ENCODE assay signal across 15 cellular contexts in genomic region chr5:173670791-173671120, GRCh38. TPM values are rescaled to one million over a fixed set of nuclear protein-coding genes. Genes with fewer than 3 reads are reported as not detected.
DNase-seq lines count a peak whose midpoint lies in the region; ATAC-seq and TF ChIP-seq lines count a peak whose summit lies in the region.
"Had no signal": no experiment of that assay in that cellular context is flagged by ENCODE, and none has a peak within 500 bp of the region (broad histone marks: within the 10 kb centered on the region; RNA-seq: fewer than 3 reads in every experiment).

No MANE protein-coding gene starts in this region.

- intact Hi-C loops in esophagus muscularis mucosa (cut with DNase I), result no loop called here

- TF ChIP-seq EP300 in esophagus muscularis mucosa (IDR thresholded peaks at IDR 0.05), result no peak

- no peak for ATAC-seq in activated naive CD4-positive, alpha-beta T cell treated with anti-CD3 and anti-CD28 coated beads, Interleukin-2, amount 50 U/mL, for 72 hours
- ATAC-seq in activated T-helper 17 cell treated with anti-CD3 and anti-CD28 coated beads, Interleukin-2, amount 50 U/mL, for 72 hours (replicated peaks), result no peak
- ATAC-seq: left colon had no signal

- no peak for TF ChIP-seq CTCF in VCaP (conservative IDR thresholded peaks at IDR 0.05)
- TF ChIP-seq CTCF in fibroblast of pulmonary artery (IDR thresholded peaks at IDR 0.05; ENCODE audit: low read length, missing control alignments), result no peak
- TF ChIP-seq CTCF in neutrophil (IDR thresholded peaks at IDR 0.05), result no peak
- TF ChIP-seq CTCF in esophagus muscularis mucosa (IDR thresholded peaks at IDR 0.05), result no peak

- H3K4me1 ChIP-seq in neutrophil (ENCODE audit: control insufficient read depth in 1 of 2, insufficient read depth in 1 of 2, low read depth in 1 of 2, low read length in 1 of 2) (peaks cover 24 to 31% of the 10 kb centered on the region in 2 experiments), esophagus muscularis mucosa (peaks cover 7 to 14% (median 12%) of the 10 kb centered on the region in 4 donors)

- peaks cover 7% of the 10 kb centered on the region for H3K27me3 Mint-ChIP-seq in activated T-helper 17 cell treated with anti-CD3 and anti-CD28 coated beads, Interleukin-2, amount 50 U/mL, for 72 hours

- H3K36me3 ChIP-seq in neutrophil, result no peaks in the 10 kb centered on the region
- H3K36me3 ChIP-seq in esophagus muscularis mucosa, result no peaks in the 10 kb centered on the region
- H3K36me3 ChIP-seq: ovary had no signal

- H3K27me3 ChIP-seq in neutrophil (no peaks in the 10 kb centered on the region), esophagus muscularis mucosa (peaks cover 0 to 55% (median 0%) of the 10 kb centered on the region in 4 donors)
- H3K27me3 ChIP-seq: ovary had no signal

- peaks cover 1 to 9% of the 10 kb centered on the region in 2 donors for H3K9me3 Mint-ChIP-seq in activated naive CD4-positive, alpha-beta T cell treated with anti-CD3 and anti-CD28 coated beads, Interleukin-2, amount 50 U/mL, for 72 hours
- peaks cover 8% of the 10 kb centered on the region for H3K9me3 Mint-ChIP-seq in activated T-helper 17 cell treated with anti-CD3 and anti-CD28 coated beads, Interleukin-2, amount 50 U/mL, for 72 hours
- H3K9me3 Mint-ChIP-seq: central memory CD8-positive, alpha-beta T cell had no signal

- no peak for TF ChIP-seq POLR2A in esophagus muscularis mucosa (IDR thresholded peaks at IDR 0.05; ENCODE audit: low read depth)

- H3K36me3 Mint-ChIP-seq in activated naive CD4-positive, alpha-beta T cell treated with anti-CD3 and anti-CD28 coated beads, Interleukin-2, amount 50 U/mL, for 72 hours, result peaks cover 0 to 3% of the 10 kb centered on the region in 2 donors
- no peaks in the 10 kb centered on the region for H3K36me3 Mint-ChIP-seq in activated T-helper 17 cell treated with anti-CD3 and anti-CD28 coated beads, Interleukin-2, amount 50 U/mL, for 72 hours (ENCODE audit: low read depth)

- H3K27ac ChIP-seq in VCaP (peak overlapping the region; percentile 52), neutrophil (peak overlapping the region; percentile 60), esophagus muscularis mucosa (replicated peaks in 1 of 4) (no peak overlapping the region)
- H3K27ac ChIP-seq: ovary, SK-N-MC had no signal

- WGBS in esophagus muscularis mucosa, result 36% methylated on average over 12 of the region's 12 CpGs

- H3K9me3 ChIP-seq in neutrophil (no peaks in the 10 kb centered on the region), esophagus muscularis mucosa (peaks cover 0 to 9% (median 2%) of the 10 kb centered on the region in 4 donors)
- H3K9me3 ChIP-seq: ovary had no signal

- H3K4me1 Mint-ChIP-seq in activated T-helper 17 cell treated with anti-CD3 and anti-CD28 coated beads, Interleukin-2, amount 50 U/mL, for 72 hours, result no peaks in the 10 kb centered on the region
- H3K4me1 Mint-ChIP-seq: central memory CD8-positive, alpha-beta T cell had no signal

- H3K4me3 ChIP-seq in fibroblast of pulmonary artery (replicated peaks; ENCODE audit: low read depth, low read length) (no peak overlapping the region), neutrophil (ENCODE audit: low read depth in 1 of 2, low read length in 1 of 2) (no peak overlapping the region), esophagus muscularis mucosa (peak overlapping the region in 1 of 4 donors; percentile 17)
- H3K4me3 ChIP-seq: ovary, SK-N-MC had no signal

- H3K27ac Mint-ChIP-seq in activated naive CD4-positive, alpha-beta T cell treated with anti-CD3 and anti-CD28 coated beads, Interleukin-2, amount 50 U/mL, for 72 hours, result no peak overlapping the region
- H3K27ac Mint-ChIP-seq in activated T-helper 17 cell treated with anti-CD3 and anti-CD28 coated beads, Interleukin-2, amount 50 U/mL, for 72 hours, result no peak overlapping the region

- peak; percentile 17 for DNase-seq in fibroblast of pulmonary artery (ENCODE audit: low read depth)
- DNase-seq in ureter (ENCODE audit: low spot score), result peak; percentile 54
- no peak for DNase-seq in activated naive CD4-positive, alpha-beta T cell treated with anti-CD3 and anti-CD28 coated beads, Interleukin-2, amount 50 U/mL, for 72 hours (ENCODE audit: low spot score in 2 of 2)
- DNase-seq in esophagus muscularis mucosa (ENCODE audit: extremely low spot score), result no peak
- DNase-seq: Caco-2; left colon; NCI-H1417 treated with DMSO at 0.1 percent for 48 hours; NCI-H774; stimulated activated CD4-positive, alpha-beta T cell treated with anti-CD3 and anti-CD28 coated beads, Interleukin-4, amount 100 ng/mL, for 24 hours had no signal

- H3K4me3 Mint-ChIP-seq in activated T-helper 17 cell treated with anti-CD3 and anti-CD28 coated beads, Interleukin-2, amount 50 U/mL, for 72 hours, result no peak overlapping the region
- H3K4me3 Mint-ChIP-seq: central memory CD8-positive, alpha-beta T cell had no signal

RNA-seq across cellular contexts. Expression of gene BOD1, which starts 54.3 kb away (rescaled TPM):
- total RNA-seq in ureter, result 49.3 TPM
- total RNA-seq in activated naive CD4-positive, alpha-beta T cell treated with anti-CD3 and anti-CD28 coated beads, Interleukin-2, amount 50 U/mL, for 72 hours, result 10 to 100 TPM; 24.4 to 24.8 TPM
- total RNA-seq in esophagus muscularis mucosa, result 10 to 100 TPM; 43.9 to 58.3 (median 48.3) TPM
- 10 to 100 TPM; 23.1 to 24.9 TPM for total RNA-seq in activated T-helper 17 cell treated with anti-CD3 and anti-CD28 coated beads, Interleukin-2, amount 50 U/mL, for 72 hours

Comparison
In these comparisons a context has a peak if more than half of its experiments do, and no peak if none do; other contexts are left out.
1. H3K27ac ChIP-seq: peak in VCaP (single experiment) and neutrophil (single experiment); none in esophagus muscularis mucosa (0 of 4).
2. DNase-seq: peak in fibroblast of pulmonary artery (single experiment) and ureter (single experiment); none in activated naive CD4-positive, alpha-beta T cell treated with anti-CD3 and anti-CD28 coated beads, Interleukin-2, amount 50 U/mL, for 72 hours (0 of 2) and esophagus muscularis mucosa (single experiment).